Comparison of ENCODE assay signal across 9 cellular contexts in genomic region chr7:99543916-99544315, GRCh38. TPM values are rescaled to one million over a fixed set of nuclear protein-coding genes. Genes with fewer than 3 reads are reported as not detected.
"Had no signal": no experiment of that assay in that cellular context is flagged by ENCODE, and none has a peak within 500 bp of the region (broad histone marks: within the 10 kb centered on the region; RNA-seq: fewer than 3 reads in every experiment).

No MANE protein-coding gene starts in this region.

- FAIRE-seq: HTR-8/SVneo had no signal

- DNase-seq: GM23248, GOT3, IMR-90, Karpas-422, KBM-7 had no signal

- ATAC-seq: HCT116 had no signal

- H3K9ac ChIP-seq: GM23248, KMS-11 had no signal

- H3K4me3 ChIP-seq: GM23248, HAP-1 had no signal

- H3K4me2 ChIP-seq: KMS-11 had no signal

- H3K27ac ChIP-seq: GM23248, KMS-11 had no signal

- H3K4me1 ChIP-seq: HAP-1 had no signal

- H2AFZ ChIP-seq: GM23248 had no signal

RNA-seq across cellular contexts. Expression of gene TMEM225B, which starts 54.2 kb away (rescaled TPM):
- total RNA-seq: GM23248 had no signal
